Comparison of ENCODE assay signal across 8 cellular contexts in the genomic region with DNA sequence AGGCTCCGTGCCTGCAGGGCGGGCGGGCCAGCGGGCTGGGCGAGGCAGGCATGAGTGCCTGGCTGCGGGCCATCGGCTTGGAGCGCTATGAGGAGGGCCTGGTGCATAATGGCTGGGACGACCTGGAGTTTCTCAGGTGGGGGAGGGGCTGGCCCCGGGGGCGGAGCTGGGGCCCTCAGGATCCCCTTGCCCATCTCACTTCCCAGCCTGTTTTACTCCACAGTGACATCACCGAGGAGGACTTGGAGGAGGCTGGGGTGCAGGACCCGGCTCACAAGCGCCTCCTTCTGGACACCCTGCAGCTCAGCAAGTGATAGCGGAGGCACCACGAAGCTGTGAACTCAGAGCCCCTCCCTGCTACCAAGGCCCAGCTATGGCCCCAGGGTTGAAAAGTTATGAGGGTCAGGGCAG. TPM values are rescaled to one million over a fixed set of nuclear protein-coding genes. Genes with fewer than 3 reads are reported as not detected.
A peak's percentile ranks its signal among the peaks of the same experiment; 100 is the strongest.
DNase-seq lines count a peak whose midpoint lies in the region; ATAC-seq, FAIRE-seq and TF ChIP-seq lines count a peak whose summit lies in the region.

No MANE protein-coding gene starts in this region.

- no peak overlapping the region for H2AFZ ChIP-seq in K562 (ENCODE audit: low read depth, low read length)

- no peaks in the 10 kb centered on the region for H3K27me3 ChIP-seq in K562 (ENCODE audit: control insufficient read depth in 2 of 2, insufficient read depth in 2 of 2, low read length in 2 of 2)
- H3K27me3 ChIP-seq in iPS-20b (ENCODE audit: insufficient read depth, low read length): peaks cover 49% of the 10 kb centered on the region

- H3K9me3 ChIP-seq in K562 (replicated peaks; ENCODE audit: control insufficient read depth, insufficient read depth, low read depth, low read length) (no peaks in the 10 kb centered on the region), iPS-20b (ENCODE audit: insufficient read depth, low read depth, low read length) (no peaks in the 10 kb centered on the region)

- intact Hi-C loops in K562 (cut with micrococcal nuclease): loop anchor here (5.0 kb wide), 2 partner anchors 56 to 194 kb away; a partner anchor contains a TSS

- H3K4me1 ChIP-seq in K562 (replicated peaks in 1 of 2; ENCODE audit: control insufficient read depth in 2 of 2, insufficient read depth in 2 of 2, low read length in 2 of 2) (peaks cover 0 to 28% of the 10 kb centered on the region in 2 experiments; a peak in 2 of 5 replicates), iPS-20b (ENCODE audit: insufficient read depth, low read length) (peaks cover 19% of the 10 kb centered on the region; the same call in 1 of the 2 replicates)

- POLR2A ChIA-PET in K562 (lab: Yijun Ruan, JAX): interaction anchor here (0.6 to 1.3 kb wide), 8 partner anchors 9 to 195 kb away, joined by 3 to 9 read pairs (median 4); no protein-coding TSS in a partner anchor

- H3K4me3 ChIP-seq in K562 (no peak overlapping the region), iPS-20b (ENCODE audit: low read length) (peak overlapping the region; percentile 53; the same call in 1 of the 2 replicates)

- DNase-seq in D721Med (ENCODE audit: insufficient read length, low spot score) (no peak), RKO (ENCODE audit: low spot score) (peak; percentile 45), K562 (ENCODE audit: extremely low read depth in 1 of 4, low spot score in 3 of 4) (peak; percentile 64 to 84 (median 77)), SW480 (ENCODE audit: low spot score) (no peak)
- DNase-seq in stimulated activated CD4-positive, alpha-beta T cell treated with anti-CD3 and anti-CD28 coated beads, Interleukin-12 subunit alpha, Interleukin-12 subunit beta, amount 100 ng/mL, for 4 hours: peak; percentile 38

- H3K79me2 ChIP-seq in K562 (ENCODE audit: control insufficient read depth, insufficient read depth, low read length): no peaks in the 10 kb centered on the region

- H3K27ac ChIP-seq in K562 (ENCODE audit: extremely low read depth, low read depth, low read length): no peak overlapping the region
- H3K27ac ChIP-seq in iPS-20b (ENCODE audit: low read length): no peak overlapping the region

- H3K9ac ChIP-seq in K562 (ENCODE audit: insufficient read depth in 1 of 2, low read depth in 2 of 2, low read length in 2 of 2): no peak overlapping the region
- H3K9ac ChIP-seq in iPS-20b (ENCODE audit: low read depth, low read length): no peak overlapping the region; the same call in 1 of the 2 replicates

- no peak for TF ChIP-seq EP300 in K562 (IDR thresholded peaks at IDR 0.05; ENCODE audit: low read length)

- peaks cover 56% of the 10 kb centered on the region for H3K36me3 ChIP-seq in K562 (ENCODE audit: control insufficient read depth, insufficient read depth, low read length)
- H3K36me3 ChIP-seq in iPS-20b (ENCODE audit: insufficient read depth, low read depth, low read length): peaks cover 45% of the 10 kb centered on the region

- WGBS in K562 (ENCODE audit: insufficient coverage, low coverage, missing lambda C conversion rate): 24% methylated on average over 4 of the region's 16 CpGs

- FAIRE-seq in D721Med (lab: Jason Lieb, UNC) (no peak), K562 (lab: Jason Lieb, UNC) (peak; percentile 87)

- no peaks in the 10 kb centered on the region for H4K20me1 ChIP-seq in K562 (replicated peaks; ENCODE audit: control insufficient read depth, insufficient read depth, low read length)

- TF ChIP-seq POLR2A in K562 (conservative IDR thresholded peaks at IDR 0.05): no peak

- no peaks in the 10 kb centered on the region for H3K9me1 ChIP-seq in K562 (ENCODE audit: control insufficient read depth, insufficient read depth, low read length)

- CTCF ChIA-PET in K562 (lab: Yijun Ruan, JAX; ENCODE audit: low intra/inter-chr PET ratio): interaction anchor here (1.4 kb wide), 1 partner anchor 213 kb away, joined by 3 read pairs; no protein-coding TSS in a partner anchor

- in situ Hi-C loops in K562 (cut with MboI): no loop called here

- TF ChIP-seq RAD21 in K562 (CRISPR knock-in tag; conservative IDR thresholded peaks at IDR 0.05 in 1 of 2, IDR thresholded peaks at IDR 0.05 in 1 of 2): peak; percentile 34 to 58

- no TSS peak for BruUV-seq in K562 (replicated peaks; lab: Mats Ljungman, UMichigan)

- TF ChIP-seq CTCF in D721Med (IDR thresholded peaks at IDR 0.05; ENCODE audit: insufficient read depth, missing control alignments) (peak; percentile 74), K562 (IDR thresholded peaks at IDR 0.05 in 2 of 3, conservative IDR thresholded peaks at IDR 0.05 in 1 of 3; ENCODE audit: insufficient read depth in 2 of 3, low read depth in 1 of 3, low read length in 3 of 3) (peak; percentile 82 to 85 (median 83))

- H3K4me2 ChIP-seq in K562 (ENCODE audit: insufficient read depth, low read length): no peak overlapping the region

- ATAC-seq in HG03342 (IDR thresholded peaks at IDR 0.05; ENCODE audit: unreplicated experiment) (peak; percentile 52), K562 (peak; percentile 94), HG02938 (IDR thresholded peaks at IDR 0.05; ENCODE audit: unreplicated experiment) (no peak)

RNA-seq across cellular contexts. Expression of a gene that starts 5.9 kb away (rescaled TPM):
- not detected in 2 replicates for total RNA-seq in K562 (2011; cell fraction: chromatin; rRNA removed; ENCODE audit: low replicate concordance)
- total RNA-seq in K562 (2011; cell fraction: nucleolus; rRNA removed): not detected in 2 replicates
- not detected in 2 replicates for total RNA-seq in K562 (2011; cell fraction: nucleoplasm; rRNA removed)
- total RNA-seq in K562 (2014; rRNA removed) (not detected in 2 replicates), K562 (2014; rRNA removed; fragmentation: Illumina TruSeq; extraction: Trizol) (not detected in 2 replicates), K562 (2015; rRNA removed; fragmentation: Illumina TruSeq; extraction: Trizol) (not detected in 2 replicates), K562 (2021) (not detected in 2 replicates)
- polyA plus RNA-seq in K562 (2011; rRNA removed) (not detected in 2 replicates), K562 (2014; fragmentation: Illumina TruSeq; extraction: Trizol) (not detected in 2 replicates), K562 (2014; fragmentation: Nextera tagmentation; extraction: Ambion mirVana) (not detected), K562 (2014; rRNA removed) (not detected in 2 replicates)
- polyA plus RNA-seq in K562 (2011; cell fraction: cytosol; rRNA removed): not detected in 2 replicates
- polyA plus RNA-seq in K562 (2011; cell fraction: nucleus; rRNA removed): not detected in 2 replicates
- polyA plus RNA-seq in K562 (2012): not detected in 2 replicates
- polyA minus RNA-seq in K562 (2011; rRNA and poly(A)+ RNA removed): not detected in 2 replicates
- polyA minus RNA-seq in K562 (2011; cell fraction: cytosol; rRNA and poly(A)+ RNA removed): not detected in 2 replicates
- not detected in 2 replicates for polyA minus RNA-seq in K562 (2011; cell fraction: nucleus; rRNA and poly(A)+ RNA removed)

RNA-seq across cellular contexts. Expression of a gene that starts 13.5 kb away (rescaled TPM):
- 549 and 1,360 TPM in 2 replicates for total RNA-seq in K562 (2011; cell fraction: chromatin; rRNA removed; ENCODE audit: low replicate concordance)
- 683 and 737 TPM in 2 replicates for total RNA-seq in K562 (2011; cell fraction: nucleolus; rRNA removed)
- 497 TPM in 2 replicates for total RNA-seq in K562 (2011; cell fraction: nucleoplasm; rRNA removed)
- total RNA-seq in K562 (2014; rRNA removed) (61.6 and 94.9 TPM in 2 replicates), K562 (2014; rRNA removed; fragmentation: Illumina TruSeq; extraction: Trizol) (36.2 and 37.8 TPM in 2 replicates), K562 (2015; rRNA removed; fragmentation: Illumina TruSeq; extraction: Trizol) (51.1 and 52.7 TPM in 2 replicates), K562 (2021) (135 and 137 TPM in 2 replicates)
- polyA plus RNA-seq in K562 (2011; rRNA removed) (75.9 and 141 TPM in 2 replicates), K562 (2014; fragmentation: Illumina TruSeq; extraction: Trizol) (83.2 and 84.0 TPM in 2 replicates), K562 (2014; fragmentation: Nextera tagmentation; extraction: Ambion mirVana) (under 1 TPM; 0.55 to 0.81 TPM), K562 (2014; rRNA removed) (94.8 and 118 TPM in 2 replicates)
- polyA plus RNA-seq in K562 (2011; cell fraction: cytosol; rRNA removed): 53.0 and 79.7 TPM in 2 replicates
- 1,064 and 1,073 TPM in 2 replicates for polyA plus RNA-seq in K562 (2011; cell fraction: nucleus; rRNA removed)
- 92.0 and 111 TPM in 2 replicates for polyA plus RNA-seq in K562 (2012)
- 61.2 and 72.8 TPM in 2 replicates for polyA minus RNA-seq in K562 (2011; rRNA and poly(A)+ RNA removed)
- polyA minus RNA-seq in K562 (2011; cell fraction: cytosol; rRNA and poly(A)+ RNA removed): 85.6 and 95.4 TPM in 2 replicates
- polyA minus RNA-seq in K562 (2011; cell fraction: nucleus; rRNA and poly(A)+ RNA removed): 195 and 256 TPM in 2 replicates

RNA-seq across cellular contexts. Expression of a gene that starts 21.5 kb away (rescaled TPM):
- not detected in 2 replicates for total RNA-seq in K562 (2011; cell fraction: chromatin; rRNA removed; ENCODE audit: low replicate concordance)
- total RNA-seq in K562 (2011; cell fraction: nucleolus; rRNA removed): not detected in 2 replicates
- not detected in 2 replicates for total RNA-seq in K562 (2011; cell fraction: nucleoplasm; rRNA removed)
- total RNA-seq in K562 (2014; rRNA removed) (not detected in 2 replicates), K562 (2014; rRNA removed; fragmentation: Illumina TruSeq; extraction: Trizol) (not detected in 2 replicates), K562 (2015; rRNA removed; fragmentation: Illumina TruSeq; extraction: Trizol) (not detected in 2 replicates), K562 (2021) (0.20 TPM in 1 of 2 replicates, not detected in the other)
- polyA plus RNA-seq in K562 (2011; rRNA removed) (not detected in 2 replicates), K562 (2014; fragmentation: Illumina TruSeq; extraction: Trizol) (0.28 TPM in 1 of 2 replicates, not detected in the other), K562 (2014; fragmentation: Nextera tagmentation; extraction: Ambion mirVana) (under 1 TPM in 1 of 2 experiments, not detected in 1; 0.27 TPM), K562 (2014; rRNA removed) (not detected in 2 replicates)
- 0.57 TPM in 1 of 2 replicates, not detected in the other for polyA plus RNA-seq in K562 (2011; cell fraction: cytosol; rRNA removed)
- polyA plus RNA-seq in K562 (2011; cell fraction: nucleus; rRNA removed): not detected in 2 replicates
- 0.14 TPM in 1 of 2 replicates, not detected in the other for polyA plus RNA-seq in K562 (2012)
- not detected in 2 replicates for polyA minus RNA-seq in K562 (2011; rRNA and poly(A)+ RNA removed)
- polyA minus RNA-seq in K562 (2011; cell fraction: cytosol; rRNA and poly(A)+ RNA removed): not detected in 2 replicates
- polyA minus RNA-seq in K562 (2011; cell fraction: nucleus; rRNA and poly(A)+ RNA removed): not detected in 2 replicates

RNA-seq across cellular contexts. Expression of a gene that starts 46.1 kb away (rescaled TPM):
- 0.46 and 2.7 TPM in 2 replicates for total RNA-seq in K562 (2011; cell fraction: chromatin; rRNA removed; ENCODE audit: low replicate concordance)
- 2.5 and 3.3 TPM in 2 replicates for total RNA-seq in K562 (2011; cell fraction: nucleolus; rRNA removed)
- 1.8 and 2.9 TPM in 2 replicates for total RNA-seq in K562 (2011; cell fraction: nucleoplasm; rRNA removed)
- 0.68 and 0.90 TPM in 2 replicates for total RNA-seq in K562 (2014; rRNA removed)
- 0.19 and 0.22 TPM in 2 replicates for total RNA-seq in K562 (2014; rRNA removed; fragmentation: Illumina TruSeq; extraction: Trizol)
- 0.58 and 0.75 TPM in 2 replicates for total RNA-seq in K562 (2015; rRNA removed; fragmentation: Illumina TruSeq; extraction: Trizol)
- total RNA-seq in K562 (2021): 0.49 and 0.92 TPM in 2 replicates
- polyA plus RNA-seq in K562 (2011; rRNA removed): 1.2 and 2.3 TPM in 2 replicates
- 2.0 and 3.9 TPM in 2 replicates for polyA plus RNA-seq in K562 (2011; cell fraction: cytosol; rRNA removed)
- polyA plus RNA-seq in K562 (2011; cell fraction: nucleus; rRNA removed): 0.77 and 1.7 TPM in 2 replicates
- 1.8 and 7.5 TPM in 2 replicates for polyA plus RNA-seq in K562 (2012)
- 0.96 and 1.7 TPM in 2 replicates for polyA plus RNA-seq in K562 (2014; fragmentation: Illumina TruSeq; extraction: Trizol)
- 1 to 10 TPM; 1.0 to 1.7 TPM for polyA plus RNA-seq in K562 (2014; fragmentation: Nextera tagmentation; extraction: Ambion mirVana)
- polyA plus RNA-seq in K562 (2014; rRNA removed): 1.8 TPM in 2 replicates
- polyA minus RNA-seq in K562 (2011; rRNA and poly(A)+ RNA removed): 1.5 TPM in 1 of 2 replicates, not detected in the other
- polyA minus RNA-seq in K562 (2011; cell fraction: cytosol; rRNA and poly(A)+ RNA removed): 2.3 and 4.2 TPM in 2 replicates
- polyA minus RNA-seq in K562 (2011; cell fraction: nucleus; rRNA and poly(A)+ RNA removed): 1.2 and 1.4 TPM in 2 replicates

Comparison
In these comparisons a context has a peak if more than half of its experiments do, and no peak if none do; other contexts are left out.
1. DNase-seq: peak in RKO (single experiment), K562 (4 of 4) and stimulated activated CD4-positive, alpha-beta T cell treated with anti-CD3 and anti-CD28 coated beads, Interleukin-12 subunit alpha, Interleukin-12 subunit beta, amount 100 ng/mL, for 4 hours (single experiment); none in D721Med (single experiment) and SW480 (single experiment).